27 cellular contexts compared by ENCODE assay signal in the genomic region with DNA sequence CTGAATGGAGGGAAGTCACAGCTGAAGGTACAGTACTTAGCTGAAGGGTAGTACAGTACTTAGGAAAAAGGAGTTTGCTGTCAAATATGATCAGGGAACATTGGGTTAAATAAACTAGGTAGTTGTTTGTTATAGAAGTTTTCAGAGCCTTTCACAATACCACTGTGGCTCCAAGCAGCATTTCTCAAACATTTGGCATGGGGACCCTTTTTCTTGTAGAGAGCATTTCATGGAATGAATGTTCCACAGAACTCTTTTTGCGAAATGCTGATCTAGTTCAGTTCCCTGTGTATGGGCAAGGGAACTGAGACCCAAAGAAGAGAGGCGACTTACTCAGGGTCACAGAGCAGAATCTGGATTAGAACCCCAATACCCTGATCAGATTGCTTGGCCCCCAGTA. TPM values are rescaled to one million over a fixed set of nuclear protein-coding genes. Genes with fewer than 3 reads are reported as not detected.
DNase-seq lines count a peak whose midpoint lies in the region; ATAC-seq and TF ChIP-seq lines count a peak whose summit lies in the region.
"Had no signal": no experiment of that assay in that cellular context is flagged by ENCODE, and none has a peak within 500 bp of the region (broad histone marks: within the 10 kb centered on the region; RNA-seq: fewer than 3 reads in every experiment).

No MANE protein-coding gene starts in this region.

- no peaks in the 10 kb centered on the region for H3K9me3 Mint-ChIP-seq in activated T-cell treated with anti-CD3 and anti-CD28 coated beads, Interleukin-2, amount 50 U/mL, for 24 hours
- H3K9me3 Mint-ChIP-seq in nephron: peaks cover 17% of the 10 kb centered on the region
- H3K9me3 Mint-ChIP-seq: activated B cell treated with CpG ODN at 0.5 μM for 24 hours; activated CD4-positive, alpha-beta T cell treated with anti-CD3 and anti-CD28 coated beads, Interleukin-2, amount 10 ng/mL, durations not matched to agents 7 days and 5 days; activated T-cell treated with anti-CD3 and anti-CD28 coated beads, Interleukin-2, amount 50 U/mL, for 4 hours had no signal

- no peak overlapping the region for H3K4me3 Mint-ChIP-seq in activated T-cell treated with anti-CD3 and anti-CD28 coated beads, Interleukin-2, amount 50 U/mL, for 24 hours
- no peak overlapping the region for H3K4me3 Mint-ChIP-seq in nephron
- H3K4me3 Mint-ChIP-seq: activated B cell treated with CpG ODN at 0.5 μM for 24 hours; activated CD4-positive, alpha-beta T cell treated with anti-CD3 and anti-CD28 coated beads, Interleukin-2, amount 10 ng/mL, durations not matched to agents 7 days and 5 days; activated naive CD8-positive, alpha-beta T cell treated with anti-CD3 and anti-CD28 coated beads for 36 hours; activated T-cell treated with anti-CD3 and anti-CD28 coated beads, Interleukin-2, amount 50 U/mL, for 4 hours; HFFc6 had no signal

- no peaks in the 10 kb centered on the region for H3K36me3 Mint-ChIP-seq in activated T-cell treated with anti-CD3 and anti-CD28 coated beads, Interleukin-2, amount 50 U/mL, for 24 hours (ENCODE audit: low read depth)
- H3K36me3 Mint-ChIP-seq in nephron (ENCODE audit: low read depth): peaks cover 5% of the 10 kb centered on the region
- H3K36me3 Mint-ChIP-seq: activated naive CD8-positive, alpha-beta T cell treated with anti-CD3 and anti-CD28 coated beads for 36 hours had no signal

- TF ChIP-seq CTCF in fibroblast of pulmonary artery (IDR thresholded peaks at IDR 0.05; ENCODE audit: low read length, missing control alignments) (no peak), nephron (IDR thresholded peaks at IDR 0.05; ENCODE audit: unreplicated experiment in 3 of 3) (no peak), GM20000 (IDR thresholded peaks at IDR 0.05; ENCODE audit: extremely low read depth, missing control alignments) (no peak)

- no peaks in the 10 kb centered on the region for H3K27me3 Mint-ChIP-seq in activated T-cell treated with anti-CD3 and anti-CD28 coated beads, Interleukin-2, amount 50 U/mL, for 24 hours
- H3K27me3 Mint-ChIP-seq in nephron (ENCODE audit: low read depth): no peaks in the 10 kb centered on the region
- H3K27me3 Mint-ChIP-seq: activated B cell treated with CpG ODN at 0.5 μM for 24 hours; activated CD4-positive, alpha-beta T cell treated with anti-CD3 and anti-CD28 coated beads, Interleukin-2, amount 10 ng/mL, durations not matched to agents 7 days and 5 days; activated naive CD8-positive, alpha-beta T cell treated with anti-CD3 and anti-CD28 coated beads for 36 hours had no signal

- ATAC-seq in GM21447 (IDR thresholded peaks at IDR 0.05; ENCODE audit: unreplicated experiment): no peak
- ATAC-seq in HG03571 (IDR thresholded peaks at IDR 0.05; ENCODE audit: unreplicated experiment): no peak
- ATAC-seq: left ventricle myocardium superior had no signal

- no peak for DNase-seq in activated T-cell treated with anti-CD3 and anti-CD28 coated beads, Interleukin-2, amount 50 U/mL, for 24 hours
- no peak for DNase-seq in activated T-cell treated with anti-CD3 and anti-CD28 coated beads for 4 hours
- DNase-seq in fibroblast of pulmonary artery (ENCODE audit: low read depth): peak; percentile 16
- no peak for DNase-seq in occipital lobe (lab: John Stamatoyannopoulos, UW)
- no peak for DNase-seq in GM20000 (ENCODE audit: low spot score)
- DNase-seq: activated B cell treated with CpG ODN at 0.5 μM for 24 hours; activated CD4-positive, alpha-beta T cell treated with anti-CD3 and anti-CD28 coated beads, Interleukin-2, amount 10 ng/mL, durations not matched to agents 7 days and 5 days; activated gamma-delta T cell; activated naive CD8-positive, alpha-beta T cell treated with anti-CD3 and anti-CD28 coated beads for 36 hours; activated T-cell treated with anti-CD3 and anti-CD28 coated beads, Interleukin-2, amount 50 U/mL, for 4 hours; DMS79; dorsolateral prefrontal cortex; HFFc6; islet precursor cell; left ventricle myocardium superior; MG63; NCI-H1930; NCI-H524; stimulated activated CD4-positive, alpha-beta T cell treated with anti-CD3 and anti-CD28 coated beads, Interleukin-15, amount 100 ng/mL, for 24 hours; stimulated activated CD4-positive, alpha-beta T cell treated with anti-CD3 and anti-CD28 coated beads, Interleukin-4, amount 100 ng/mL, for 4 hours; T-helper 1 cell; trophoblast cell had no signal

- no peak overlapping the region for H3K4me3 ChIP-seq in fibroblast of pulmonary artery (replicated peaks; ENCODE audit: low read depth, low read length)
- H3K4me3 ChIP-seq: dorsolateral prefrontal cortex, MG63, prostate gland, SK-N-MC had no signal

- H3K27ac Mint-ChIP-seq in activated T-cell treated with anti-CD3 and anti-CD28 coated beads, Interleukin-2, amount 50 U/mL, for 24 hours: peak overlapping the region; percentile 32
- H3K27ac Mint-ChIP-seq in nephron: peak overlapping the region in 2 of 3 experiments; percentile 4 to 21
- H3K27ac Mint-ChIP-seq: activated B cell treated with CpG ODN at 0.5 μM for 24 hours; activated CD4-positive, alpha-beta T cell treated with anti-CD3 and anti-CD28 coated beads, Interleukin-2, amount 10 ng/mL, durations not matched to agents 7 days and 5 days; activated naive CD8-positive, alpha-beta T cell treated with anti-CD3 and anti-CD28 coated beads for 36 hours; HFFc6 had no signal

- H3K4me1 Mint-ChIP-seq in activated T-cell treated with anti-CD3 and anti-CD28 coated beads, Interleukin-2, amount 50 U/mL, for 24 hours (ENCODE audit: low read depth): peaks cover 22% of the 10 kb centered on the region
- H3K4me1 Mint-ChIP-seq in nephron: peaks cover 35% of the 10 kb centered on the region
- H3K4me1 Mint-ChIP-seq: activated B cell treated with CpG ODN at 0.5 μM for 24 hours had no signal

RNA-seq across cellular contexts. Expression of a gene that starts 31.5 kb away (rescaled TPM):
- 54.4 TPM for total RNA-seq in occipital lobe

RNA-seq across cellular contexts. Expression of a gene that starts 42.3 kb away (rescaled TPM):
- 7.0 TPM for total RNA-seq in occipital lobe
